Comparison of ENCODE assay signal across 18 cellular contexts in the genomic region with DNA sequence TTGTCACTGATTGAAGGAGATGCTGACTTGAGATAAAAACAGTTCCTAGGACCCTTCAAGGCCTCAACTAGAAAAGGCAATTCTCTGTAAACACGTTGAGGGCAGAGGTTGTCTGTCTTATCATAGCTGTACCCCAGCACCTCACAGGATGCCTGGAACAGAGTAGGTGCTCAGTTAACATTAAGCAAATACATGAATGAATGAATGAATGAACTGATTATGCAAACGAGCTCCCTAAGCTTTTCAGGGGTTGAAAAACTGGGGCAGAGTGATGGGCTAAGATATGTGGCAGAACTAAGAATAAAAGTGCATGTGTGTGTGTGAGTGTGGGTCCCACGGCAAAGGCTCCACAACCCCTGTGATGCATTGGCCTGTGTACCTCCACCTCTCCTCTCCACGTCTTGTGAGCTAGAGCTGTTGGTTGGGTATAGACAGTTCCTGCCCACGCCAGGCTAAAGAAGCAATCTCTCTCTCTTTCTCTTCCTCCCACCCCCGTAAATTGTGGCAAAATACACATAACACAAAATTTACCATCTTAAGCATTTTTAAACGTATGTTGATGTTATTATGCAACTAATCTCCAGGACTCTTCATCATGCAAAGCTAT. TPM values are rescaled to one million over a fixed set of nuclear protein-coding genes. Genes with fewer than 3 reads are reported as not detected.
A peak's percentile ranks its signal among the peaks of the same experiment; 100 is the strongest.
DNase-seq lines count a peak whose midpoint lies in the region; ATAC-seq and TF ChIP-seq lines count a peak whose summit lies in the region.
"Had no signal": no experiment of that assay in that cellular context is flagged by ENCODE, and none has a peak within 500 bp of the region (broad histone marks: within the 10 kb centered on the region; RNA-seq: fewer than 3 reads in every experiment).

No MANE protein-coding gene starts in this region.

- no peak overlapping the region for H2AFZ ChIP-seq in mesenchymal stem cell (ENCODE audit: low read depth, low read length)

- ATAC-seq in GM19395 (IDR thresholded peaks at IDR 0.05; ENCODE audit: unreplicated experiment): peak; percentile 17
- peak; percentile 55 for ATAC-seq in activated CD8-positive, alpha-beta T cell treated with anti-CD3 and anti-CD28 coated beads for 36 hours

- peak overlapping the region; percentile 47 for H3K4me3 Mint-ChIP-seq in activated CD4-positive, alpha-beta T cell treated with anti-CD3 and anti-CD28 coated beads, Interleukin-2, amount 10 ng/mL, durations not matched to agents 24 days and 14 days
- no peak overlapping the region for H3K4me3 Mint-ChIP-seq in activated CD8-positive, alpha-beta T cell treated with anti-CD3 and anti-CD28 coated beads for 36 hours
- H3K4me3 Mint-ChIP-seq in CD4-positive, alpha-beta memory T cell: no peak overlapping the region
- H3K4me3 Mint-ChIP-seq: activated CD4-positive, alpha-beta memory T cell treated with anti-CD3 and anti-CD28 coated beads for 36 hours; nephron; WTC11 had no signal

- no peak for TF ChIP-seq CTCF in activated CD8-positive, alpha-beta T cell treated with anti-CD3 and anti-CD28 coated beads for 36 hours (IDR thresholded peaks at IDR 0.05)

- no peaks in the 10 kb centered on the region for H3K36me3 Mint-ChIP-seq in activated CD4-positive, alpha-beta T cell treated with anti-CD3 and anti-CD28 coated beads, Interleukin-2, amount 10 ng/mL, durations not matched to agents 24 days and 14 days (ENCODE audit: low read depth)
- H3K36me3 Mint-ChIP-seq in activated CD8-positive, alpha-beta T cell treated with anti-CD3 and anti-CD28 coated beads for 36 hours (ENCODE audit: low read depth): no peaks in the 10 kb centered on the region
- no peaks in the 10 kb centered on the region for H3K36me3 Mint-ChIP-seq in CD4-positive, alpha-beta memory T cell
- H3K36me3 Mint-ChIP-seq: activated CD4-positive, alpha-beta memory T cell treated with anti-CD3 and anti-CD28 coated beads for 36 hours; WTC11 had no signal

- H3K36me3 ChIP-seq in mesenchymal stem cell (ENCODE audit: control insufficient read depth in 1 of 2, insufficient read depth in 2 of 2, low read depth in 1 of 2, low read length in 2 of 2): no peaks in the 10 kb centered on the region
- no peaks in the 10 kb centered on the region for H3K36me3 ChIP-seq in CD4-positive, alpha-beta memory T cell (ENCODE audit: insufficient read depth, low read length)
- no peaks in the 10 kb centered on the region for H3K36me3 ChIP-seq in effector memory CD4-positive, alpha-beta T cell (ENCODE audit: control insufficient read depth, insufficient read depth, low read length)
- H3K36me3 ChIP-seq: HAP-1 had no signal

- no peak overlapping the region for H3K27ac ChIP-seq in mesenchymal stem cell (ENCODE audit: low read length, poor library complexity, severe bottlenecking)
- no peak overlapping the region for H3K27ac ChIP-seq in CD4-positive, alpha-beta memory T cell (ENCODE audit: low read depth, low read length)
- no peak overlapping the region for H3K27ac ChIP-seq in effector memory CD4-positive, alpha-beta T cell (ENCODE audit: insufficient read depth, low read length, poor library complexity, severe bottlenecking)
- H3K27ac ChIP-seq: body of pancreas had no signal

- H3K4me2 ChIP-seq in mesenchymal stem cell (ENCODE audit: low read length, poor library complexity, severe bottlenecking): no peak overlapping the region

- CTCF ChIA-PET in activated CD8-positive, alpha-beta T cell treated with anti-CD3 and anti-CD28 coated beads for 36 hours (lab: Charles Lee): interaction anchor here (0.6 to 3.4 kb wide), 66 partner anchors 9 to 272 kb away, joined by 3 to 55 read pairs (median 4); a partner anchor contains a TSS
- CTCF ChIA-PET in CD4-positive, alpha-beta memory T cell (lab: Charles Lee; ENCODE audit: partially characterized antibody): interaction anchor here (0.7 to 7.2 kb wide), 31 partner anchors 8 to 408 kb away, joined by 3 to 115 read pairs (median 4); a partner anchor contains a TSS

- H3K23ac ChIP-seq in mesenchymal stem cell (ENCODE audit: low read length in 2 of 2): no peak overlapping the region

- peak overlapping the region; percentile 10 for H3K27ac Mint-ChIP-seq in activated CD4-positive, alpha-beta T cell treated with anti-CD3 and anti-CD28 coated beads, Interleukin-2, amount 10 ng/mL, durations not matched to agents 24 days and 14 days
- H3K27ac Mint-ChIP-seq in activated CD8-positive, alpha-beta T cell treated with anti-CD3 and anti-CD28 coated beads for 36 hours: no peak overlapping the region
- H3K27ac Mint-ChIP-seq in CD4-positive, alpha-beta memory T cell: peak overlapping the region in 1 of 7 donors; percentile 16
- H3K27ac Mint-ChIP-seq: activated CD4-positive, alpha-beta memory T cell treated with anti-CD3 and anti-CD28 coated beads for 36 hours; nephron; WTC11 had no signal

- no peak overlapping the region for H2BK120ac ChIP-seq in mesenchymal stem cell (ENCODE audit: low read depth, low read length)

- no peak overlapping the region for H3K18ac ChIP-seq in mesenchymal stem cell (ENCODE audit: low read depth in 1 of 2, low read length in 2 of 2)

- peak overlapping the region; percentile 55 for H3K9ac ChIP-seq in mesenchymal stem cell (ENCODE audit: low read length)

- POLR2A ChIA-PET in activated CD8-positive, alpha-beta T cell treated with anti-CD3 and anti-CD28 coated beads for 36 hours (lab: Charles Lee): interaction anchor here (1.0 to 2.1 kb wide), 5 partner anchors 34 to 238 kb away, joined by 3 to 6 read pairs (median 3); no protein-coding TSS in a partner anchor
- POLR2A ChIA-PET in CD4-positive, alpha-beta memory T cell (lab: Charles Lee; ENCODE audit: partially characterized antibody): interaction anchor here (0.9 to 3.3 kb wide), 5 partner anchors 43 to 241 kb away, joined by 3 to 16 read pairs (median 4); a partner anchor contains a TSS

- H3K79me1 ChIP-seq in mesenchymal stem cell (replicated peaks; ENCODE audit: low read length, poor library complexity, severe bottlenecking): no peaks in the 10 kb centered on the region

- no peak overlapping the region for H3K4ac ChIP-seq in mesenchymal stem cell (ENCODE audit: low read depth in 1 of 2, low read length in 2 of 2)

- H3K14ac ChIP-seq in mesenchymal stem cell (ENCODE audit: low read length in 2 of 2): no peak overlapping the region

- WGBS in mesenchymal stem cell: 70% methylated on average over 6 of the region's 7 CpGs

- no peak overlapping the region for H4K8ac ChIP-seq in mesenchymal stem cell (ENCODE audit: low read length)

- no peaks in the 10 kb centered on the region for H3K27me3 ChIP-seq in mesenchymal stem cell (ENCODE audit: control insufficient read depth in 1 of 2, insufficient read depth in 1 of 2, low read length in 2 of 2)
- H3K27me3 ChIP-seq in CD4-positive, alpha-beta memory T cell (ENCODE audit: insufficient read depth, low read length): peaks cover 3% of the 10 kb centered on the region
- no peaks in the 10 kb centered on the region for H3K27me3 ChIP-seq in effector memory CD4-positive, alpha-beta T cell (replicated peaks; ENCODE audit: control insufficient read depth, insufficient read depth, low read length, poor library complexity, severe bottlenecking)
- H3K27me3 ChIP-seq: body of pancreas had no signal

- no peak overlapping the region for H4K91ac ChIP-seq in mesenchymal stem cell (ENCODE audit: low read length)

- no peak overlapping the region for H2BK15ac ChIP-seq in mesenchymal stem cell (ENCODE audit: low read depth, poor library complexity, severe bottlenecking)

- H3K9me3 ChIP-seq in mesenchymal stem cell (ENCODE audit: control insufficient read depth, low read length): no peaks in the 10 kb centered on the region
- no peaks in the 10 kb centered on the region for H3K9me3 ChIP-seq in CD4-positive, alpha-beta memory T cell (ENCODE audit: control insufficient read depth in 1 of 2, low read length in 2 of 2)
- no peaks in the 10 kb centered on the region for H3K9me3 ChIP-seq in effector memory CD4-positive, alpha-beta T cell (ENCODE audit: control insufficient read depth, low read length)
- H3K9me3 ChIP-seq: body of pancreas, HAP-1 had no signal

- intact Hi-C loops in activated CD4-positive, alpha-beta T cell treated with anti-CD3 and anti-CD28 coated beads, Interleukin-2, amount 10 ng/mL, durations not matched to agents 24 days and 14 days (cut with micrococcal nuclease): loop anchor here (1.0 kb wide), 6 partner anchors 10 to 240 kb away; no protein-coding TSS in a partner anchor
- intact Hi-C loops in activated CD8-positive, alpha-beta T cell treated with anti-CD3 and anti-CD28 coated beads for 36 hours (cut with micrococcal nuclease): loop anchor here (1.0 to 5.0 kb wide), 3 partner anchors 194 to 240 kb away; no protein-coding TSS in a partner anchor
- intact Hi-C loops in CD4-positive, alpha-beta memory T cell (cut with micrococcal nuclease): loop anchor here (1.0 to 5.0 kb wide), 7 partner anchors 49 to 409 kb away; a partner anchor contains a TSS

- H2AK5ac ChIP-seq in mesenchymal stem cell (ENCODE audit: low read length, severe bottlenecking): no peak overlapping the region

- H3K9me3 Mint-ChIP-seq in activated CD4-positive, alpha-beta T cell treated with anti-CD3 and anti-CD28 coated beads, Interleukin-2, amount 10 ng/mL, durations not matched to agents 24 days and 14 days: no peaks in the 10 kb centered on the region
- H3K9me3 Mint-ChIP-seq in activated CD8-positive, alpha-beta T cell treated with anti-CD3 and anti-CD28 coated beads for 36 hours: no peaks in the 10 kb centered on the region
- no peaks in the 10 kb centered on the region for H3K9me3 Mint-ChIP-seq in CD4-positive, alpha-beta memory T cell
- H3K9me3 Mint-ChIP-seq: activated CD4-positive, alpha-beta memory T cell treated with anti-CD3 and anti-CD28 coated beads for 36 hours; nephron; WTC11 had no signal

- H3K27me3 Mint-ChIP-seq in activated CD4-positive, alpha-beta T cell treated with anti-CD3 and anti-CD28 coated beads, Interleukin-2, amount 10 ng/mL, durations not matched to agents 24 days and 14 days: peaks cover 23% of the 10 kb centered on the region
- peaks cover 16% of the 10 kb centered on the region for H3K27me3 Mint-ChIP-seq in activated CD8-positive, alpha-beta T cell treated with anti-CD3 and anti-CD28 coated beads for 36 hours
- H3K27me3 Mint-ChIP-seq in CD4-positive, alpha-beta memory T cell: peaks cover 1 to 8% of the 10 kb centered on the region in 2 donors

- no peak for DNase-seq in activated CD4-positive, alpha-beta T cell treated with anti-CD3 and anti-CD28 coated beads, Interleukin-2, amount 10 ng/mL, durations not matched to agents 24 days and 14 days
- no peak for DNase-seq in activated CD4-positive, alpha-beta T cell treated with anti-CD3 and anti-CD28 coated beads, Interleukin-2, amount 50 U/mL, for 1 hour
- DNase-seq in activated CD8-positive, alpha-beta T cell treated with anti-CD3 and anti-CD28 coated beads for 36 hours: no peak
- DNase-seq in mesenchymal stem cell: no peak
- no peak for DNase-seq in mesenteric fat pad (ENCODE audit: low spot score)
- DNase-seq in CD4-positive, alpha-beta memory T cell: no peak
- no peak for DNase-seq in effector memory CD4-positive, alpha-beta T cell
- DNase-seq: activated CD4-positive, alpha-beta memory T cell treated with anti-CD3 and anti-CD28 coated beads for 36 hours; activated gamma-delta T cell treated with Interleukin-2 at 50 U/mL for 16 hours; activated T-cell treated with anti-CD3 and anti-CD28 coated beads for 4 hours; body of pancreas; NCI-H2081 treated with DMSO at 0.1 percent for 48 hours; Right ventricle myocardium superior; stimulated activated CD4-positive, alpha-beta T cell treated with anti-CD3 and anti-CD28 coated beads, Interleukin-2, amount 100 ng/mL, for 24 hours had no signal

- peaks cover 1% of the 10 kb centered on the region for H3K4me1 ChIP-seq in mesenchymal stem cell (ENCODE audit: control insufficient read depth, insufficient read depth, low read depth, low read length)
- peaks cover 8% of the 10 kb centered on the region for H3K4me1 ChIP-seq in CD4-positive, alpha-beta memory T cell (ENCODE audit: insufficient read depth, low read length)
- H3K4me1 ChIP-seq in effector memory CD4-positive, alpha-beta T cell (ENCODE audit: control insufficient read depth, insufficient read depth, low read length, poor library complexity, severe bottlenecking): peaks cover 3% of the 10 kb centered on the region
- H3K4me1 ChIP-seq: body of pancreas, HAP-1 had no signal

- H3K4me3 ChIP-seq in mesenchymal stem cell (ENCODE audit: insufficient read depth in 1 of 2, low read depth in 1 of 2, low read length in 2 of 2): no peak overlapping the region
- no peak overlapping the region for H3K4me3 ChIP-seq in CD4-positive, alpha-beta memory T cell (ENCODE audit: low read length in 2 of 2)
- H3K4me3 ChIP-seq in effector memory CD4-positive, alpha-beta T cell (ENCODE audit: insufficient read depth, low read depth, low read length, poor library complexity, severe bottlenecking): no peak overlapping the region
- H3K4me3 ChIP-seq: body of pancreas, HAP-1 had no signal

- H2BK12ac ChIP-seq in mesenchymal stem cell (ENCODE audit: low read length in 2 of 2): no peak overlapping the region

- H2BK5ac ChIP-seq in mesenchymal stem cell (ENCODE audit: low read depth, low read length, poor library complexity, severe bottlenecking): no peak overlapping the region

- peaks cover 19% of the 10 kb centered on the region for H3K4me1 Mint-ChIP-seq in activated CD4-positive, alpha-beta T cell treated with anti-CD3 and anti-CD28 coated beads, Interleukin-2, amount 10 ng/mL, durations not matched to agents 24 days and 14 days
- H3K4me1 Mint-ChIP-seq in activated CD8-positive, alpha-beta T cell treated with anti-CD3 and anti-CD28 coated beads for 36 hours (ENCODE audit: low read depth): peaks cover 10% of the 10 kb centered on the region
- H3K4me1 Mint-ChIP-seq in CD4-positive, alpha-beta memory T cell: peaks cover 4 to 8% (median 5%) of the 10 kb centered on the region in 4 donors
- H3K4me1 Mint-ChIP-seq: nephron had no signal

RNA-seq across cellular contexts. Expression of a gene that starts 20.9 kb away (rescaled TPM):
- 82.2 and 87.3 TPM in 2 replicates for total RNA-seq in activated CD4-positive, alpha-beta T cell treated with anti-CD3 and anti-CD28 coated beads, Interleukin-2, amount 10 ng/mL, durations not matched to agents 24 days and 14 days
- 10 to 100 TPM; 69.7 to 71.2 TPM for total RNA-seq in activated CD8-positive, alpha-beta T cell treated with anti-CD3 and anti-CD28 coated beads for 36 hours
- polyA plus RNA-seq in mesenchymal stem cell (2013, experiment 1 of 2): 19.1 TPM
- polyA plus RNA-seq in mesenchymal stem cell (2013, experiment 2 of 2): 19.0 TPM
- total RNA-seq in mesenteric fat pad: 26.8 TPM
- 10 to 100 TPM; 53.4 to 59.5 TPM for total RNA-seq in CD4-positive, alpha-beta memory T cell
- polyA plus RNA-seq in CD4-positive, alpha-beta memory T cell: 10 to 100 TPM; 43.8 to 96.1 TPM

RNA-seq across cellular contexts. Expression of a gene that starts 48.9 kb away (rescaled TPM):
- total RNA-seq in activated CD4-positive, alpha-beta T cell treated with anti-CD3 and anti-CD28 coated beads, Interleukin-2, amount 10 ng/mL, durations not matched to agents 24 days and 14 days: 76.0 and 79.9 TPM in 2 replicates
- 10 to 100 TPM; 49.4 to 50.8 TPM for total RNA-seq in activated CD8-positive, alpha-beta T cell treated with anti-CD3 and anti-CD28 coated beads for 36 hours
- 4.4 TPM for polyA plus RNA-seq in mesenchymal stem cell (2013, experiment 1 of 2)
- polyA plus RNA-seq in mesenchymal stem cell (2013, experiment 2 of 2): 4.4 TPM
- 32.4 TPM for total RNA-seq in mesenteric fat pad
- total RNA-seq in CD4-positive, alpha-beta memory T cell: 1 to 10 TPM; 3.5 to 3.8 TPM
- polyA plus RNA-seq in CD4-positive, alpha-beta memory T cell: 10 to 100 TPM; 10.6 to 33.7 TPM
